ENCODE assay signal across 24 cellular contexts in the genomic region with DNA sequence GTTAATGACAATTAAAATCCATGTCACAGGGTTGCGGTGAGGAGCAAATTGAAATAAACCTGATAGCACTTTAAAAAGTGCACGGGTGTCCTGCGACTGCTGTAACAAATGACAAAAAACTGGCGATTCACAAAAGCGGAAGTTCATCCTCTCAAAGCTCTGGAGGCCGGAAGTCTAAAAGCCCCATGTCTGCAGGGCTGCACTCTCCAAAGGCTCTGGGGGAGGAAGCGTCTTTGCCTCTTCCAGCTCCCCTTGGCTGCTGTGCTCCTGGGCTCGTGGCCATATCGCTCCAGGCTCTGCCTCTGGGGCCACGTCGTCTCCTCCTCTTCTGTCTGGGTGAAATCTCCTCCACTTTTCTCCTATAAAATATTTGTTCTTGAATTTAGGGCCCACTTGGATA.
"Had no signal": no experiment of that assay in that cellular context is flagged by ENCODE, and none has a peak within 500 bp of the region (broad histone marks: within the 10 kb centered on the region; RNA-seq: fewer than 3 reads in every experiment).

No MANE protein-coding gene starts in this region.

- H3K9me3 Mint-ChIP-seq: activated T-cell treated with anti-CD3 and anti-CD28 coated beads, Interleukin-2, amount 50 U/mL, for 24 hours; brain had no signal

- H3K27ac ChIP-seq: cardiac muscle cell, PC-9 had no signal

- H3K27ac Mint-ChIP-seq: activated CD8-positive, alpha-beta memory T cell treated with anti-CD3 and anti-CD28 coated beads, Interleukin-2, amount 10 ng/mL, durations not matched to agents 7 days and 5 days; activated naive CD4-positive, alpha-beta T cell treated with anti-CD3 and anti-CD28 coated beads for 36 hours; activated naive CD8-positive, alpha-beta T cell; activated T-cell treated with anti-CD3 and anti-CD28 coated beads, Interleukin-2, amount 50 U/mL, for 24 hours; activated T-helper 1 cell treated with anti-CD3 and anti-CD28 coated beads, Interleukin-12 subunit alpha, Interleukin-12 subunit beta, Interleukin-2, Interleukin-4 antibody, amounts not matched to agents 30 ng/mL and 10 ng/mL and 1 ng/mL, durations not matched to agents 14 hours and 24 hours and 36 hours; brain; IgD-negative memory B cell had no signal

- H3K4me1 Mint-ChIP-seq: activated CD8-positive, alpha-beta memory T cell treated with anti-CD3 and anti-CD28 coated beads, Interleukin-2, amount 10 ng/mL, durations not matched to agents 7 days and 5 days; brain; IgD-negative memory B cell had no signal

- H3K27me3 Mint-ChIP-seq: activated CD8-positive, alpha-beta memory T cell treated with anti-CD3 and anti-CD28 coated beads, Interleukin-2, amount 10 ng/mL, durations not matched to agents 7 days and 5 days; activated naive CD8-positive, alpha-beta T cell; activated T-cell treated with anti-CD3 and anti-CD28 coated beads, Interleukin-2, amount 50 U/mL, for 24 hours; IgD-negative memory B cell had no signal

- H3K36me3 Mint-ChIP-seq: activated naive CD8-positive, alpha-beta T cell; brain; IgD-negative memory B cell had no signal

- ATAC-seq: activated CD8-positive, alpha-beta memory T cell treated with anti-CD3 and anti-CD28 coated beads, Interleukin-2, amount 10 ng/mL, durations not matched to agents 7 days and 5 days had no signal

- H3K4me3 Mint-ChIP-seq: activated CD8-positive, alpha-beta memory T cell treated with anti-CD3 and anti-CD28 coated beads, Interleukin-2, amount 10 ng/mL, durations not matched to agents 7 days and 5 days; activated naive CD4-positive, alpha-beta T cell treated with anti-CD3 and anti-CD28 coated beads for 36 hours; activated naive CD8-positive, alpha-beta T cell; activated T-cell treated with anti-CD3 and anti-CD28 coated beads, Interleukin-2, amount 50 U/mL, for 24 hours; activated T-helper 1 cell treated with anti-CD3 and anti-CD28 coated beads, Interleukin-12 subunit alpha, Interleukin-12 subunit beta, Interleukin-2, Interleukin-4 antibody, amounts not matched to agents 30 ng/mL and 10 ng/mL and 1 ng/mL, durations not matched to agents 14 hours and 24 hours and 36 hours; brain; IgD-negative memory B cell had no signal

- DNase-seq: activated CD4-positive, alpha-beta T cell treated with anti-CD3 and anti-CD28 coated beads for 48 hours; activated CD4-positive, alpha-beta T cell treated with anti-CD3 and anti-CD28 coated beads, Interleukin-2, amount 50 U/mL, for 4 hours; activated CD4-positive, CD25-positive, alpha-beta regulatory T cell treated with anti-CD3 and anti-CD28 coated beads, Interleukin-2, amount 50 U/mL, for 72 hours; activated CD8-positive, alpha-beta memory T cell treated with anti-CD3 and anti-CD28 coated beads, Interleukin-2, amount 10 ng/mL, durations not matched to agents 7 days and 5 days; activated gamma-delta T cell; activated naive CD4-positive, alpha-beta T cell treated with anti-CD3 and anti-CD28 coated beads for 36 hours; activated T-cell treated with anti-CD3 and anti-CD28 coated beads, Interleukin-2, amount 50 U/mL, for 24 hours; amygdala; cerebellar nuclear complex; MM.1S; NCI-H1105 treated with DMSO at 0.1 percent for 48 hours; NCI-H1436 treated with DMSO at 0.1 percent for 48 hours; NCI-H187; NCI-H2081; NCI-H510A treated with DMSO at 0.1 percent for 48 hours; NCI-H69; PC-9; SIG-M5; T-helper 1 cell had no signal
